18 cellular contexts compared by ENCODE assay signal in the genomic region with DNA sequence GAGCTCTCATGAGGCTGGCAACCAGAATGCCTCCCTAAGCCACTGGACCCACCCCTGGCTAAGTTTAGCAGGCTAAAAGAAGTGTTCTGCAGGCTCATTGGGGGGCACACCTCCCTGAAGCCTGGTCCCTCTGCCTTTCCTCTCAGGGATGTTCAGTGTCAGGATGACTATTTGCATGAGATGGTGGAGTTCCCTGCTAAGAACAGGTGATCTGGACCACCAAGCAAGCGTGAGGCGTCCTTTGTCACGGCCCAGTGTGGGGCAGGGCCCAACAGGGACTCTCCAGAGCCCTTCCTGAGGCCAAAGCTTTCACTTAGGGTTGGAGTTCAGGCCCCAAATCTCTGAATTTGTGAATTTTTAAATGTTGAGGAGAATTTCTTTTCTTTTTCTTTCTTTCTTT.
"Had no signal": no experiment of that assay in that cellular context is flagged by ENCODE, and none has a peak within 500 bp of the region (broad histone marks: within the 10 kb centered on the region; RNA-seq: fewer than 3 reads in every experiment).

No MANE protein-coding gene starts in this region.

- H3K9me3 ChIP-seq: left lung, psoas muscle, thoracic aorta, tibial nerve, upper lobe of left lung had no signal

- H3K4me3 ChIP-seq: dorsolateral prefrontal cortex, left lung, psoas muscle, skin epidermis, thoracic aorta, tibial nerve, upper lobe of left lung had no signal

- H3K27ac Mint-ChIP-seq: naive thymus-derived CD4-positive, alpha-beta T cell; nephron progenitor cell had no signal

- DNase-seq: dorsolateral prefrontal cortex; effector CD4-positive, alpha-beta T cell; left lung; mesendoderm; midbrain; naive thymus-derived CD4-positive, alpha-beta T cell; nephron progenitor cell; nucleus accumbens; psoas muscle; right cardiac atrium; stimulated activated CD4-positive, alpha-beta T cell treated with anti-CD3 and anti-CD28 coated beads, Interleukin-1b, Interleukin-23, amount 100 ng/mL, for 48 hours; stimulated activated CD4-positive, alpha-beta T cell treated with anti-CD3 and anti-CD28 coated beads, Interleukin-4, amount 100 ng/mL, for 1 hour; stimulated activated CD8-positive, alpha-beta memory T cell treated with anti-CD3 and anti-CD28 coated beads, Interleukin-4, amount 100 ng/mL, for 48 hours; stimulated activated naive CD8-positive, alpha-beta T cell treated with anti-CD3 and anti-CD28 coated beads, Interleukin-15, Interleukin-2, amounts not matched to agents 100 U/mL and 50 U/mL, for 24 hours; upper lobe of left lung had no signal

- H3K27ac ChIP-seq: dorsolateral prefrontal cortex, left lung, psoas muscle, skin epidermis, thoracic aorta, upper lobe of left lung had no signal

- H3K27me3 ChIP-seq: dorsolateral prefrontal cortex, left lung, tibial nerve, upper lobe of left lung had no signal

- ATAC-seq: left lung; naive thymus-derived CD4-positive, alpha-beta T cell; psoas muscle; right cardiac atrium; stimulated activated naive CD8-positive, alpha-beta T cell treated with anti-CD3 and anti-CD28 coated beads, Interleukin-15, Interleukin-2, amounts not matched to agents 100 U/mL and 50 U/mL, for 24 hours had no signal

- H3K4me1 ChIP-seq: psoas muscle had no signal

- H3K4me3 Mint-ChIP-seq: naive thymus-derived CD4-positive, alpha-beta T cell; nephron progenitor cell had no signal

- H3K27me3 Mint-ChIP-seq: naive thymus-derived CD4-positive, alpha-beta T cell had no signal

- H3K9me3 Mint-ChIP-seq: naive thymus-derived CD4-positive, alpha-beta T cell; nephron progenitor cell had no signal
